Comparison of ENCODE assay signal across 1 cellular context in genomic region chr1:174022080-174022975, GRCh38.
TF ChIP-seq lines count a peak whose summit lies in the region.

A gene with protein sequence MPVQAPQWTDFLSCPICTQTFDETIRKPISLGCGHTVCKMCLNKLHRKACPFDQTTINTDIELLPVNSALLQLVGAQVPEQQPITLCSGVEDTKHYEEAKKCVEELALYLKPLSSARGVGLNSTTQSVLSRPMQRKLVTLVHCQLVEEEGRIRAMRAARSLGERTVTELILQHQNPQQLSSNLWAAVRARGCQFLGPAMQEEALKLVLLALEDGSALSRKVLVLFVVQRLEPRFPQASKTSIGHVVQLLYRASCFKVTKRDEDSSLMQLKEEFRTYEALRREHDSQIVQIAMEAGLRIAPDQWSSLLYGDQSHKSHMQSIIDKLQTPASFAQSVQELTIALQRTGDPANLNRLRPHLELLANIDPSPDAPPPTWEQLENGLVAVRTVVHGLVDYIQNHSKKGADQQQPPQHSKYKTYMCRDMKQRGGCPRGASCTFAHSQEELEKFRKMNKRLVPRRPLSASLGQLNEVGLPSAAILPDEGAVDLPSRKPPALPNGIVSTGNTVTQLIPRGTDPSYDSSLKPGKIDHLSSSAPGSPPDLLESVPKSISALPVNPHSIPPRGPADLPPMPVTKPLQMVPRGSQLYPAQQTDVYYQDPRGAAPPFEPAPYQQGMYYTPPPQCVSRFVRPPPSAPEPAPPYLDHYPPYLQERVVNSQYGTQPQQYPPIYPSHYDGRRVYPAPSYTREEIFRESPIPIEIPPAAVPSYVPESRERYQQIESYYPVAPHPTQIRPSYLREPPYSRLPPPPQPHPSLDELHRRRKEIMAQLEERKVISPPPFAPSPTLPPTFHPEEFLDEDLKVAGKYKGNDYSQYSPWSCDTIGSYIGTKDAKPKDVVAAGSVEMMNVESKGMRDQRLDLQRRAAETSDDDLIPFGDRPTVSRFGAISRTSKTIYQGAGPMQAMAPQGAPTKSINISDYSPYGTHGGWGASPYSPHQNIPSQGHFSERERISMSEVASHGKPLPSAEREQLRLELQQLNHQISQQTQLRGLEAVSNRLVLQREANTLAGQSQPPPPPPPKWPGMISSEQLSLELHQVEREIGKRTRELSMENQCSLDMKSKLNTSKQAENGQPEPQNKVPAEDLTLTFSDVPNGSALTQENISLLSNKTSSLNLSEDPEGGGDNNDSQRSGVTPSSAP (minus strand): TSS chr1:174022357. CDS start chr1:173992985, 29,372 bp downstream.

TF ChIP-seq in HEK293, 187 proteins besides CTCF, POLR2A, EP300 and RAD21 (continued from another document and continues in another):
- TF ChIP-seq ZNF138 (tag by site-specific recombination; IDR thresholded peaks at IDR 0.05; ENCODE audit: borderline replicate concordance) (no peak), ZNF830 (tag by site-specific recombination; IDR thresholded peaks at IDR 0.05; ENCODE audit: low read depth) (no peak), ZNF768 (tag by site-specific recombination; IDR thresholded peaks at IDR 0.05) (no peak), ZNF585B (tag by site-specific recombination; IDR thresholded peaks at IDR 0.05) (no peak), ZNF292 (tag by site-specific recombination; IDR thresholded peaks at IDR 0.05; ENCODE audit: borderline replicate concordance, low read depth) (no peak), ZNF311 (tag by site-specific recombination; IDR thresholded peaks at IDR 0.05; ENCODE audit: borderline replicate concordance) (no peak), ZNF140 (tag by site-specific recombination; IDR thresholded peaks at IDR 0.05) (no peak), ZNF19 (tag by site-specific recombination; IDR thresholded peaks at IDR 0.05; ENCODE audit: low read depth) (no peak), TCF7L2 (IDR thresholded peaks at IDR 0.05; ENCODE audit: borderline replicate concordance, low read depth, low read length) (no peak), SP3 (tag by site-specific recombination; IDR thresholded peaks at IDR 0.05) (peak; percentile 96), KLF16 (tag by site-specific recombination; IDR thresholded peaks at IDR 0.05) (peak; percentile 59; the same call in 1 of the 2 replicates), REST (tag by site-specific recombination; IDR thresholded peaks at IDR 0.05) (0 out of 2 replicates have a peak, but pooled peaks have one; percentile 36), MEIS1 (CRISPR knock-in tag; IDR thresholded peaks at IDR 0.05; ENCODE audit: borderline replicate concordance) (no peak), GLI4 (tag by site-specific recombination; IDR thresholded peaks at IDR 0.05) (no peak), WT1 (tag by site-specific recombination; IDR thresholded peaks at IDR 0.05) (peak; percentile 52), ZNF341 (tag by site-specific recombination; IDR thresholded peaks at IDR 0.05; ENCODE audit: low read depth) (0 out of 2 replicates have a peak, but pooled peaks have one; percentile 12), ZNF2 (tag by site-specific recombination; IDR thresholded peaks at IDR 0.05) (peak; percentile 58; the same call in 1 of the 2 replicates), BCL11A (tag by site-specific recombination; IDR thresholded peaks at IDR 0.05; ENCODE audit: low read depth) (no peak), ZNF302 (tag by site-specific recombination; IDR thresholded peaks at IDR 0.05; ENCODE audit: low read depth) (no peak), ZFP37 (tag by site-specific recombination; IDR thresholded peaks at IDR 0.05) (0 out of 2 replicates have a peak, but pooled peaks have one; percentile 84), BCL11B (tag by site-specific recombination; IDR thresholded peaks at IDR 0.05; ENCODE audit: low read depth) (no peak), ZXDB (tag by site-specific recombination; IDR thresholded peaks at IDR 0.05) (peak; percentile 74), ZNF324 (tag by site-specific recombination; IDR thresholded peaks at IDR 0.05) (no peak), ZNF426 (tag by site-specific recombination; IDR thresholded peaks at IDR 0.05) (no peak), ZNF473 (tag by site-specific recombination; IDR thresholded peaks at IDR 0.05) (no peak), BCL6B (tag by site-specific recombination; IDR thresholded peaks at IDR 0.05) (no peak), ZNF777 (tag by site-specific recombination; IDR thresholded peaks at IDR 0.05; ENCODE audit: borderline replicate concordance) (no peak), ZNF654 (tag by site-specific recombination; IDR thresholded peaks at IDR 0.05; ENCODE audit: low read depth) (no peak), ZNF549 (tag by site-specific recombination; IDR thresholded peaks at IDR 0.05) (no peak), SP7 (tag by site-specific recombination; IDR thresholded peaks at IDR 0.05) (peak; percentile 76), ZNF629 (tag by site-specific recombination; IDR thresholded peaks at IDR 0.05) (no peak), ZFP3 (tag by site-specific recombination; IDR thresholded peaks at IDR 0.05; ENCODE audit: low read depth) (no peak), ZNF394 (tag by site-specific recombination; IDR thresholded peaks at IDR 0.05; ENCODE audit: borderline replicate concordance) (peak; percentile 34; the same call in 1 of the 2 replicates), ZNF391 (tag by site-specific recombination; IDR thresholded peaks at IDR 0.05; ENCODE audit: borderline replicate concordance, low read depth) (peak; percentile 46; the same call in 1 of the 2 replicates)
- TF ChIP-seq, protein P1, sequence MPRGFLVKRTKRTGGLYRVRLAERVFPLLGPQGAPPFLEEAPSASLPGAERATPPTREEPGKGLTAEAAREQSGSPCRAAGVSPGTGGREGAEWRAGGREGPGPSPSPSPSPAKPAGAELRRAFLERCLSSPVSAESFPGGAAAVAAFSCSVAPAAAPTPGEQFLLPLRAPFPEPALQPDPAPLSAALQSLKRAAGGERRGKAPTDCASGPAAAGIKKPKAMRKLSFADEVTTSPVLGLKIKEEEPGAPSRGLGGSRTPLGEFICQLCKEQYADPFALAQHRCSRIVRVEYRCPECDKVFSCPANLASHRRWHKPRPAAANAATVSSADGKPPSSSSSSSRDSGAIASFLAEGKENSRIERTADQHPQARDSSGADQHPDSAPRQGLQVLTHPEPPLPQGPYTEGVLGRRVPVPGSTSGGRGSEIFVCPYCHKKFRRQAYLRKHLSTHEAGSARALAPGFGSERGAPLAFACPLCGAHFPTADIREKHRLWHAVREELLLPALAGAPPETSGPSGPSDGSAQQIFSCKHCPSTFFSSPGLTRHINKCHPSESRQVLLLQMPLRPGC (tag by site-specific recombination; IDR thresholded peaks at IDR 0.05) = no peak
- TF ChIP-seq, protein P2, sequence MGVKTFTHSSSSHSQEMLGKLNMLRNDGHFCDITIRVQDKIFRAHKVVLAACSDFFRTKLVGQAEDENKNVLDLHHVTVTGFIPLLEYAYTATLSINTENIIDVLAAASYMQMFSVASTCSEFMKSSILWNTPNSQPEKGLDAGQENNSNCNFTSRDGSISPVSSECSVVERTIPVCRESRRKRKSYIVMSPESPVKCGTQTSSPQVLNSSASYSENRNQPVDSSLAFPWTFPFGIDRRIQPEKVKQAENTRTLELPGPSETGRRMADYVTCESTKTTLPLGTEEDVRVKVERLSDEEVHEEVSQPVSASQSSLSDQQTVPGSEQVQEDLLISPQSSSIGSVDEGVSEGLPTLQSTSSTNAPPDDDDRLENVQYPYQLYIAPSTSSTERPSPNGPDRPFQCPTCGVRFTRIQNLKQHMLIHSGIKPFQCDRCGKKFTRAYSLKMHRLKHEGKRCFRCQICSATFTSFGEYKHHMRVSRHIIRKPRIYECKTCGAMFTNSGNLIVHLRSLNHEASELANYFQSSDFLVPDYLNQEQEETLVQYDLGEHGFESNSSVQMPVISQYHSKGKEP (tag by site-specific recombination; IDR thresholded peaks at IDR 0.05) = no peak
- TF ChIP-seq, protein P3, sequence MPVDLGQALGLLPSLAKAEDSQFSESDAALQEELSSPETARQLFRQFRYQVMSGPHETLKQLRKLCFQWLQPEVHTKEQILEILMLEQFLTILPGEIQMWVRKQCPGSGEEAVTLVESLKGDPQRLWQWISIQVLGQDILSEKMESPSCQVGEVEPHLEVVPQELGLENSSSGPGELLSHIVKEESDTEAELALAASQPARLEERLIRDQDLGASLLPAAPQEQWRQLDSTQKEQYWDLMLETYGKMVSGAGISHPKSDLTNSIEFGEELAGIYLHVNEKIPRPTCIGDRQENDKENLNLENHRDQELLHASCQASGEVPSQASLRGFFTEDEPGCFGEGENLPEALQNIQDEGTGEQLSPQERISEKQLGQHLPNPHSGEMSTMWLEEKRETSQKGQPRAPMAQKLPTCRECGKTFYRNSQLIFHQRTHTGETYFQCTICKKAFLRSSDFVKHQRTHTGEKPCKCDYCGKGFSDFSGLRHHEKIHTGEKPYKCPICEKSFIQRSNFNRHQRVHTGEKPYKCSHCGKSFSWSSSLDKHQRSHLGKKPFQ (tag by site-specific recombination; IDR thresholded peaks at IDR 0.05) = no peak
- TF ChIP-seq, protein P4, sequence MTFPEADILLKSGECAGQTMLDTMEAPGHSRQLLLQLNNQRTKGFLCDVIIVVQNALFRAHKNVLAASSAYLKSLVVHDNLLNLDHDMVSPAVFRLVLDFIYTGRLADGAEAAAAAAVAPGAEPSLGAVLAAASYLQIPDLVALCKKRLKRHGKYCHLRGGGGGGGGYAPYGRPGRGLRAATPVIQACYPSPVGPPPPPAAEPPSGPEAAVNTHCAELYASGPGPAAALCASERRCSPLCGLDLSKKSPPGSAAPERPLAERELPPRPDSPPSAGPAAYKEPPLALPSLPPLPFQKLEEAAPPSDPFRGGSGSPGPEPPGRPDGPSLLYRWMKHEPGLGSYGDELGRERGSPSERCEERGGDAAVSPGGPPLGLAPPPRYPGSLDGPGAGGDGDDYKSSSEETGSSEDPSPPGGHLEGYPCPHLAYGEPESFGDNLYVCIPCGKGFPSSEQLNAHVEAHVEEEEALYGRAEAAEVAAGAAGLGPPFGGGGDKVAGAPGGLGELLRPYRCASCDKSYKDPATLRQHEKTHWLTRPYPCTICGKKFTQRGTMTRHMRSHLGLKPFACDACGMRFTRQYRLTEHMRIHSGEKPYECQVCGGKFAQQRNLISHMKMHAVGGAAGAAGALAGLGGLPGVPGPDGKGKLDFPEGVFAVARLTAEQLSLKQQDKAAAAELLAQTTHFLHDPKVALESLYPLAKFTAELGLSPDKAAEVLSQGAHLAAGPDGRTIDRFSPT (tag by site-specific recombination; IDR thresholded peaks at IDR 0.05) = no peak
- TF ChIP-seq, protein P5, sequence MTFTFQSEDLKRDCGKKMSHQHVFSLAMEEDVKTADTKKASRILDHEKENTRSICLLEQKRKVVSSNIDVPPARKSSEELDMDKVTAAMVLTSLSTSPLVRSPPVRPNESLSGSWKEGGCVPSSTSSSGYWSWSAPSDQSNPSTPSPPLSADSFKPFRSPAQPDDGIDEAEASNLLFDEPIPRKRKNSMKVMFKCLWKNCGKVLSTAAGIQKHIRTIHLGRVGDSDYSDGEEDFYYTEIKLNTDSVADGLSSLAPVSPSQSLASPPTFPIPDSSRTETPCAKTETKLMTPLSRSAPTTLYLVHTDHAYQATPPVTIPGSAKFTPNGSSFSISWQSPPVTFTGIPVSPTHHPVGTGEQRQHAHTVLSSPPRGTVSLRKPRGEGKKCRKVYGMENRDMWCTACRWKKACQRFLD (tag by site-specific recombination; IDR thresholded peaks at IDR 0.05) = no peak
- TF ChIP-seq, protein P6, sequence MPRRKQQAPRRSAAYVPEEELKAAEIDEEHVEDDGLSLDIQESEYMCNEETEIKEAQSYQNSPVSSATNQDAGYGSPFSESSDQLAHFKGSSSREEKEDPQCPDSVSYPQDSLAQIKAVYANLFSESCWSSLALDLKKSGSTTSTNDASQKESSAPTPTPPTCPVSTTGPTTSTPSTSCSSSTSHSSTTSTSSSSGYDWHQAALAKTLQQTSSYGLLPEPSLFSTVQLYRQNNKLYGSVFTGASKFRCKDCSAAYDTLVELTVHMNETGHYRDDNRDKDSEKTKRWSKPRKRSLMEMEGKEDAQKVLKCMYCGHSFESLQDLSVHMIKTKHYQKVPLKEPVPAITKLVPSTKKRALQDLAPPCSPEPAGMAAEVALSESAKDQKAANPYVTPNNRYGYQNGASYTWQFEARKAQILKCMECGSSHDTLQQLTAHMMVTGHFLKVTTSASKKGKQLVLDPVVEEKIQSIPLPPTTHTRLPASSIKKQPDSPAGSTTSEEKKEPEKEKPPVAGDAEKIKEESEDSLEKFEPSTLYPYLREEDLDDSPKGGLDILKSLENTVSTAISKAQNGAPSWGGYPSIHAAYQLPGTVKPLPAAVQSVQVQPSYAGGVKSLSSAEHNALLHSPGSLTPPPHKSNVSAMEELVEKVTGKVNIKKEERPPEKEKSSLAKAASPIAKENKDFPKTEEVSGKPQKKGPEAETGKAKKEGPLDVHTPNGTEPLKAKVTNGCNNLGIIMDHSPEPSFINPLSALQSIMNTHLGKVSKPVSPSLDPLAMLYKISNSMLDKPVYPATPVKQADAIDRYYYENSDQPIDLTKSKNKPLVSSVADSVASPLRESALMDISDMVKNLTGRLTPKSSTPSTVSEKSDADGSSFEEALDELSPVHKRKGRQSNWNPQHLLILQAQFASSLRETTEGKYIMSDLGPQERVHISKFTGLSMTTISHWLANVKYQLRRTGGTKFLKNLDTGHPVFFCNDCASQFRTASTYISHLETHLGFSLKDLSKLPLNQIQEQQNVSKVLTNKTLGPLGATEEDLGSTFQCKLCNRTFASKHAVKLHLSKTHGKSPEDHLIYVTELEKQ (tag by site-specific recombination; IDR thresholded peaks at IDR 0.05; ENCODE audit: borderline replicate concordance) = no peak
